ENCODE assay signal across 18 cellular contexts in genomic region chr12:11970155-11970520, GRCh38.
DNase-seq lines count a peak whose midpoint lies in the region; ATAC-seq lines count a peak whose summit lies in the region.
"Had no signal": no experiment of that assay in that cellular context is flagged by ENCODE, and none has a peak within 500 bp of the region (broad histone marks: within the 10 kb centered on the region; RNA-seq: fewer than 3 reads in every experiment).

No MANE protein-coding gene starts in this region.

- no peaks in the 10 kb centered on the region for H3K9me3 ChIP-seq in HUES6 (ENCODE audit: control insufficient read depth, insufficient read depth, low read depth, low read length)

- no peak overlapping the region for H3K27ac ChIP-seq in HUES6 (ENCODE audit: low read depth, low read length)
- H3K27ac ChIP-seq: BLaER1 treated with 17β-estradiol and CSF1 and Interleukin-3, amounts not matched to agents 10 nM and 100 nM had no signal

- no peaks in the 10 kb centered on the region for H3K36me3 ChIP-seq in HUES6 (ENCODE audit: control insufficient read depth, insufficient read depth, low read length)
- H3K36me3 ChIP-seq: BLaER1 treated with 17β-estradiol and CSF1 and Interleukin-3, amounts not matched to agents 10 nM and 100 nM had no signal

- peaks cover 7% of the 10 kb centered on the region for H3K4me1 Mint-ChIP-seq in activated T-helper 17 cell treated with anti-CD3 and anti-CD28 coated beads, Interleukin-2, amount 50 U/mL, for 72 hours
- no peaks in the 10 kb centered on the region for H3K4me1 Mint-ChIP-seq in stimulated activated naive B cell treated with anti-CD40 and anti-IgM and Interleukin-4, amounts not matched to agents 10 μg/mL and 1 μg/mL and 100 μg/mL, for 72 hours
- H3K4me1 Mint-ChIP-seq: IgD-negative memory B cell had no signal

- ATAC-seq in GM19455 (IDR thresholded peaks at IDR 0.05; ENCODE audit: unreplicated experiment), result peak; percentile 13
- no peak for ATAC-seq in activated T-helper 17 cell treated with anti-CD3 and anti-CD28 coated beads, Interleukin-2, amount 50 U/mL, for 72 hours (replicated peaks)
- no peak for ATAC-seq in GM21423 (IDR thresholded peaks at IDR 0.05; ENCODE audit: unreplicated experiment)
- no peak for ATAC-seq in stimulated activated naive B cell treated with anti-CD40 and anti-IgM and Interleukin-4, amounts not matched to agents 10 μg/mL and 1 μg/mL and 100 μg/mL, for 72 hours (replicated peaks)

- no peaks in the 10 kb centered on the region for H3K27me3 ChIP-seq in HUES6 (ENCODE audit: control insufficient read depth, insufficient read depth, low read length)
- H3K27me3 ChIP-seq: BLaER1 treated with 17β-estradiol and CSF1 and Interleukin-3, amounts not matched to agents 10 nM and 100 nM had no signal

- H3K36me3 Mint-ChIP-seq in activated T-helper 17 cell treated with anti-CD3 and anti-CD28 coated beads, Interleukin-2, amount 50 U/mL, for 72 hours (ENCODE audit: low read depth), result no peaks in the 10 kb centered on the region
- no peaks in the 10 kb centered on the region for H3K36me3 Mint-ChIP-seq in stimulated activated naive B cell treated with anti-CD40 and anti-IgM and Interleukin-4, amounts not matched to agents 10 μg/mL and 1 μg/mL and 100 μg/mL, for 72 hours
- H3K36me3 Mint-ChIP-seq: IgD-negative memory B cell had no signal

- H3K9me3 Mint-ChIP-seq in activated T-helper 17 cell treated with anti-CD3 and anti-CD28 coated beads, Interleukin-2, amount 50 U/mL, for 72 hours, result no peaks in the 10 kb centered on the region
- H3K9me3 Mint-ChIP-seq in stimulated activated naive B cell treated with anti-CD40 and anti-IgM and Interleukin-4, amounts not matched to agents 10 μg/mL and 1 μg/mL and 100 μg/mL, for 72 hours, result no peaks in the 10 kb centered on the region
- H3K9me3 Mint-ChIP-seq: IgD-negative memory B cell had no signal

- no peaks in the 10 kb centered on the region for H3K27me3 Mint-ChIP-seq in activated T-helper 17 cell treated with anti-CD3 and anti-CD28 coated beads, Interleukin-2, amount 50 U/mL, for 72 hours
- H3K27me3 Mint-ChIP-seq in stimulated activated naive B cell treated with anti-CD40 and anti-IgM and Interleukin-4, amounts not matched to agents 10 μg/mL and 1 μg/mL and 100 μg/mL, for 72 hours, result no peaks in the 10 kb centered on the region

- peaks cover 11% of the 10 kb centered on the region for H3K4me1 ChIP-seq in HUES6 (ENCODE audit: control insufficient read depth, insufficient read depth, low read length)

- DNase-seq in islet precursor cell (peak; percentile 46), NCI-H345 treated with DMSO at 0.1 percent for 48 hours (lab: John Stamatoyannopoulos, UW; ENCODE audit: unreplicated experiment) (no peak), GM19240 (ENCODE audit: insufficient read length, low spot score) (no peak)
- DNase-seq in stimulated activated naive B cell treated with anti-CD40 and anti-IgM and Interleukin-4, amounts not matched to agents 10 μg/mL and 1 μg/mL and 100 μg/mL, for 72 hours, result no peak
- DNase-seq: CD8-positive, alpha-beta memory T cell; DMS79; Kasumi-1; MM.1S; NCI-H1694 treated with DMSO at 0.1 percent for 48 hours; NCI-H226; RPMI8226; SIG-M5 had no signal

- peak overlapping the region; percentile 40 for H3K27ac Mint-ChIP-seq in activated T-helper 17 cell treated with anti-CD3 and anti-CD28 coated beads, Interleukin-2, amount 50 U/mL, for 72 hours
- H3K27ac Mint-ChIP-seq in stimulated activated naive B cell treated with anti-CD40 and anti-IgM and Interleukin-4, amounts not matched to agents 10 μg/mL and 1 μg/mL and 100 μg/mL, for 72 hours, result no peak overlapping the region
- H3K27ac Mint-ChIP-seq: IgD-negative memory B cell had no signal

- H3K4me3 ChIP-seq in HUES6 (ENCODE audit: low read depth, low read length), result no peak overlapping the region
- H3K4me3 ChIP-seq: BLaER1 treated with 17β-estradiol and CSF1 and Interleukin-3, amounts not matched to agents 10 nM and 100 nM had no signal

- peak overlapping the region; percentile 30 for H3K9ac ChIP-seq in HUES6 (ENCODE audit: low read length)
- H3K9ac ChIP-seq: BLaER1 treated with 17β-estradiol and CSF1 and Interleukin-3, amounts not matched to agents 10 nM and 100 nM had no signal

- H3K4me3 Mint-ChIP-seq in activated T-helper 17 cell treated with anti-CD3 and anti-CD28 coated beads, Interleukin-2, amount 50 U/mL, for 72 hours, result no peak overlapping the region
- H3K4me3 Mint-ChIP-seq in stimulated activated naive B cell treated with anti-CD40 and anti-IgM and Interleukin-4, amounts not matched to agents 10 μg/mL and 1 μg/mL and 100 μg/mL, for 72 hours, result no peak overlapping the region
- H3K4me3 Mint-ChIP-seq: CD8-positive, alpha-beta memory T cell; IgD-negative memory B cell had no signal
